In the genomic region with DNA sequence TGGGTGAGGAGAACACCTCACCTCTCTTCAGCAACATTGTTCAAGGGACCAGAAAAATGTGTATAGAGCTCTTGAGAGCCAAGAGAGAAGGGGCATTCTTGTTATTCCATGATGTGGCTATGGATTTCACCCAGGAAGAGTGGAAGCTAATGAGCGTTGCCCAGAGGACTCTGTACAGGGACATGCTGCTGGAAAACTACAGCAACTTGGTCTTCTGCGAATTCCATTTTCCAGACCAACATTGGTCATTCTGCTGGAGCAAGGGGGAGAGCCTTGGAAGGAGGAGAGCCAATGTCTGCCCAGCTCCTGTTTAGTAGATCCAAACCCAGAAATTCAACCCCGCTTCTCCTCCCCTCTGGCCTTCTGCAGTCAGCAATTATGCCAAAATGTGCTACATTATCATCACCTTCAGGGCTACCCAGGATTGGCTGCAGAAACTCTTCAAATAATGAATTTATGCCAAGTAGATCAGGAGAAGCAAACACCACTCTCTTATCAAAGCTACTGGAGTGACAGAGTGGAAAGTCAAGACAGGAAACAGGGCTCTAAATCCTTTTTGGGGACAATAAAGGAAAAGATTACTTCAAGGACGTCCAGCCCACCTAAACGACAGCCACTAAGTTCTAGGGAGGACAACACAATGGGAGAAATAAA, we compare ENCODE assay signal across 19 cellular contexts.
DNase-seq lines count a peak whose midpoint lies in the region; ATAC-seq and TF ChIP-seq lines count a peak whose summit lies in the region.
"Had no signal": no experiment of that assay in that cellular context is flagged by ENCODE, and none has a peak within 500 bp of the region (broad histone marks: within the 10 kb centered on the region; RNA-seq: fewer than 3 reads in every experiment).

No MANE protein-coding gene starts in this region.

- H3K4me1 Mint-ChIP-seq in HFFc6 (ENCODE audit: low read depth) (peaks cover 28% of the 10 kb centered on the region), CD14-positive monocyte (no peaks in the 10 kb centered on the region)
- no peaks in the 10 kb centered on the region for H3K4me1 Mint-ChIP-seq in activated CD8-positive, alpha-beta T cell treated with anti-CD3 and anti-CD28 coated beads, Interleukin-2, amount 10 ng/mL, durations not matched to agents 7 days and 5 days (ENCODE audit: low read depth)
- H3K4me1 Mint-ChIP-seq: B cell had no signal

- no peaks in the 10 kb centered on the region for H3K79me2 ChIP-seq in SK-N-SH (ENCODE audit: insufficient read depth)
- no peaks in the 10 kb centered on the region for H3K79me2 ChIP-seq in smooth muscle cell (ENCODE audit: low read depth)

- no peak overlapping the region for H3K9ac ChIP-seq in SK-N-SH
- peak overlapping the region; percentile 23 for H3K9ac ChIP-seq in smooth muscle cell (ENCODE audit: low read depth)

- H2AFZ ChIP-seq in SK-N-SH (ENCODE audit: low read depth): 0 out of 2 replicates have a peak overlapping the region, but pooled peaks have one; percentile 22
- H2AFZ ChIP-seq in smooth muscle cell (ENCODE audit: low read depth): no peak overlapping the region

- intact Hi-C loops in left colon (cut with DNase I, micrococcal nuclease): no loop called here
- intact Hi-C loops in CD14-positive monocyte (cut with micrococcal nuclease): no loop called here

- H3K9me3 ChIP-seq in SK-N-SH: no peaks in the 10 kb centered on the region
- no peaks in the 10 kb centered on the region for H3K9me3 ChIP-seq in smooth muscle cell (replicated peaks; ENCODE audit: low read depth)
- H3K9me3 ChIP-seq: SJSA1 had no signal

- POLR2A ChIA-PET in SK-N-SH (lab: Yijun Ruan, JAX): no interaction called here
- POLR2A ChIA-PET in activated CD8-positive, alpha-beta T cell treated with anti-CD3 and anti-CD28 coated beads, Interleukin-2, amount 10 ng/mL, durations not matched to agents 7 days and 5 days (lab: Charles Lee): no interaction called here

- H3F3A ChIP-seq in SK-N-SH (replicated peaks; ENCODE audit: insufficient read depth) (no peaks in the 10 kb centered on the region), smooth muscle cell (ENCODE audit: low read depth) (peaks cover 6% of the 10 kb centered on the region)

- H3K4me1 ChIP-seq in SK-N-SH (ENCODE audit: control insufficient read depth in 1 of 2, insufficient read depth in 2 of 2, low read depth in 1 of 2, low read length in 1 of 2) (no peaks in the 10 kb centered on the region), smooth muscle cell (ENCODE audit: low read depth) (peaks cover 4% of the 10 kb centered on the region)

- H3K9me2 ChIP-seq in SK-N-SH: no peaks in the 10 kb centered on the region

- H3K4me3 ChIP-seq in SK-N-SH (ENCODE audit: low read depth in 2 of 2, low read length in 1 of 2) (no peak overlapping the region), smooth muscle cell (no peak overlapping the region)
- H3K4me3 ChIP-seq: GM12878, SJSA1 had no signal

- H3K4me2 ChIP-seq in SK-N-SH (no peak overlapping the region), smooth muscle cell (peak overlapping the region; percentile 59)

- H3K9me3 Mint-ChIP-seq in HFFc6 (no peaks in the 10 kb centered on the region), CD14-positive monocyte (peaks cover 0 to 8% (median 3%) of the 10 kb centered on the region in 7 donors)
- H3K9me3 Mint-ChIP-seq in activated CD8-positive, alpha-beta T cell treated with anti-CD3 and anti-CD28 coated beads, Interleukin-2, amount 10 ng/mL, durations not matched to agents 7 days and 5 days (ENCODE audit: insufficient read depth): peaks cover 3% of the 10 kb centered on the region

- 73% methylated on average over 5 of the region's 5 CpGs for WGBS in SK-N-SH (ENCODE audit: low lambda C conversion rate)
- 55% methylated on average over 5 of the region's 5 CpGs for WGBS in smooth muscle cell (ENCODE audit: low lambda C conversion rate)

- H3K27ac Mint-ChIP-seq in HFFc6 (peak overlapping the region; percentile 61), CD14-positive monocyte (no peak overlapping the region)
- H3K27ac Mint-ChIP-seq in activated CD8-positive, alpha-beta T cell treated with anti-CD3 and anti-CD28 coated beads, Interleukin-2, amount 10 ng/mL, durations not matched to agents 7 days and 5 days: no peak overlapping the region
- H3K27ac Mint-ChIP-seq: B cell; CD4-positive, alpha-beta T cell had no signal

- no peak for TF ChIP-seq EP300 in SK-N-SH (IDR thresholded peaks at IDR 0.05; ENCODE audit: borderline replicate concordance in 1 of 2, low read depth in 1 of 2, low read length in 1 of 2)

- peak overlapping the region; percentile 25; the same call in 1 of the 2 replicates for H3K4me3 Mint-ChIP-seq in HFFc6
- no peak overlapping the region for H3K4me3 Mint-ChIP-seq in CD14-positive monocyte
- H3K4me3 Mint-ChIP-seq in activated CD8-positive, alpha-beta T cell treated with anti-CD3 and anti-CD28 coated beads, Interleukin-2, amount 10 ng/mL, durations not matched to agents 7 days and 5 days: no peak overlapping the region
- H3K4me3 Mint-ChIP-seq: B cell; CD4-positive, alpha-beta T cell had no signal

- H3K36me3 ChIP-seq in SK-N-SH (replicated peaks in 1 of 2; ENCODE audit: control insufficient read depth in 1 of 2, insufficient read depth in 2 of 2, low read length in 1 of 2) (no peaks in the 10 kb centered on the region), smooth muscle cell (ENCODE audit: low read depth) (no peaks in the 10 kb centered on the region)
- H3K36me3 ChIP-seq: SJSA1 had no signal

- no peaks in the 10 kb centered on the region; the same call in 1 of the 2 replicates for H3K27me3 Mint-ChIP-seq in HFFc6 (ENCODE audit: insufficient read depth)
- peaks cover 0 to 2% (median 0%) of the 10 kb centered on the region in 3 donors for H3K27me3 Mint-ChIP-seq in CD14-positive monocyte (ENCODE audit: low read depth in 3 of 3)
- H3K27me3 Mint-ChIP-seq in activated CD8-positive, alpha-beta T cell treated with anti-CD3 and anti-CD28 coated beads, Interleukin-2, amount 10 ng/mL, durations not matched to agents 7 days and 5 days (ENCODE audit: low read depth): no peaks in the 10 kb centered on the region
- H3K27me3 Mint-ChIP-seq: B cell; CD4-positive, alpha-beta T cell had no signal

- ATAC-seq in left colon: peak; percentile 29
- ATAC-seq in activated CD8-positive, alpha-beta T cell treated with anti-CD3 and anti-CD28 coated beads, Interleukin-2, amount 10 ng/mL, durations not matched to agents 7 days and 5 days: no peak
- ATAC-seq: GM12878 had no signal

- H3K27me3 ChIP-seq in SK-N-SH (ENCODE audit: insufficient read depth) (no peaks in the 10 kb centered on the region), smooth muscle cell (ENCODE audit: low read depth) (no peaks in the 10 kb centered on the region)
- H3K27me3 ChIP-seq: SJSA1 had no signal

- H3K27ac ChIP-seq in SK-N-SH (ENCODE audit: low read depth in 2 of 2, low read length in 1 of 2): no peak overlapping the region
- H3K27ac ChIP-seq in smooth muscle cell (ENCODE audit: low read depth): peak overlapping the region; percentile 87
- H3K27ac ChIP-seq: SJSA1 had no signal

- CTCF ChIA-PET in SK-N-SH (lab: Yijun Ruan, JAX): interaction anchor here (0.7 to 1.0 kb wide), 2 partner anchors 14 to 676 kb away, joined by 3 read pairs; no protein-coding TSS in a partner anchor
- CTCF ChIA-PET in activated CD8-positive, alpha-beta T cell treated with anti-CD3 and anti-CD28 coated beads, Interleukin-2, amount 10 ng/mL, durations not matched to agents 7 days and 5 days (lab: Charles Lee): no interaction called here

- H3K36me3 Mint-ChIP-seq in HFFc6 (ENCODE audit: low read depth): no peaks in the 10 kb centered on the region
- no peaks in the 10 kb centered on the region for H3K36me3 Mint-ChIP-seq in CD14-positive monocyte
- H3K36me3 Mint-ChIP-seq in activated CD8-positive, alpha-beta T cell treated with anti-CD3 and anti-CD28 coated beads, Interleukin-2, amount 10 ng/mL, durations not matched to agents 7 days and 5 days (ENCODE audit: low read depth): no peaks in the 10 kb centered on the region

- H4K20me1 ChIP-seq in SK-N-SH (ENCODE audit: insufficient read depth) (no peaks in the 10 kb centered on the region), smooth muscle cell (ENCODE audit: low read depth) (no peaks in the 10 kb centered on the region)

- TF ChIP-seq CTCF in HFFc6 (IDR thresholded peaks at IDR 0.05): no peak
- TF ChIP-seq CTCF in SK-N-SH (IDR thresholded peaks at IDR 0.05): no peak
- no peak for TF ChIP-seq CTCF in smooth muscle cell (IDR thresholded peaks at IDR 0.05; ENCODE audit: borderline replicate concordance, insufficient read depth, poor library complexity, severe bottlenecking)
- no peak for TF ChIP-seq CTCF in CD14-positive monocyte (IDR thresholded peaks at IDR 0.05)

- DNase-seq in HFFc6: no peak
- DNase-seq in SK-N-SH: no peak
- peak in 1 of 2 donors; percentile 5 for DNase-seq in left colon
- DNase-seq in smooth muscle cell (lab: John Stamatoyannopoulos, UW; ENCODE audit: unreplicated experiment): no peak
- no peak for DNase-seq in CD14-positive monocyte (ENCODE audit: low spot score)
- no peak for DNase-seq in activated T-cell treated with anti-CD3 and anti-CD28 coated beads, Interleukin-2, amount 50 U/mL, for 48 hours
- no peak for DNase-seq in activated CD8-positive, alpha-beta T cell treated with anti-CD3 and anti-CD28 coated beads, Interleukin-2, amount 10 ng/mL, durations not matched to agents 7 days and 5 days
- DNase-seq in MV-4-11 (lab: John Stamatoyannopoulos, UW): no peak
- DNase-seq: ACHN; CD4-positive, alpha-beta T cell; DMS79; GOT3; NCI-H1105 treated with DMSO at 0.1 percent for 48 hours; NCI-H187; NCI-H446; NCI-H82 had no signal

- TF ChIP-seq RAD21 in SK-N-SH (IDR thresholded peaks at IDR 0.05; ENCODE audit: low read length): no peak

TF ChIP-seq in SK-N-SH, 30 proteins besides CTCF, POLR2A, EP300 and RAD21:
- no peak for TF ChIP-seq MXI1 (IDR thresholded peaks at IDR 0.05; ENCODE audit: low read depth, low read length)
- TF ChIP-seq, protein P1, sequence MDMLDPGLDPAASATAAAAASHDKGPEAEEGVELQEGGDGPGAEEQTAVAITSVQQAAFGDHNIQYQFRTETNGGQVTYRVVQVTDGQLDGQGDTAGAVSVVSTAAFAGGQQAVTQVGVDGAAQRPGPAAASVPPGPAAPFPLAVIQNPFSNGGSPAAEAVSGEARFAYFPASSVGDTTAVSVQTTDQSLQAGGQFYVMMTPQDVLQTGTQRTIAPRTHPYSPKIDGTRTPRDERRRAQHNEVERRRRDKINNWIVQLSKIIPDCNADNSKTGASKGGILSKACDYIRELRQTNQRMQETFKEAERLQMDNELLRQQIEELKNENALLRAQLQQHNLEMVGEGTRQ (IDR thresholded peaks at IDR 0.05; ENCODE audit: borderline replicate concordance, low read depth, low read length): no peak
